Comparison of ENCODE assay signal across 9 cellular contexts in genomic region chr1:175129997-175130648, GRCh38.
A peak's percentile ranks its signal among the peaks of the same experiment; 100 is the strongest.
DNase-seq lines count a peak whose midpoint lies in the region; ATAC-seq and TF ChIP-seq lines count a peak whose summit lies in the region.
"Had no signal": no experiment of that assay in that cellular context is flagged by ENCODE, and none has a peak within 500 bp of the region (broad histone marks: within the 10 kb centered on the region; RNA-seq: fewer than 3 reads in every experiment).

No MANE protein-coding gene starts in this region.

- ATAC-seq in activated CD4-positive, alpha-beta T cell treated with anti-CD3 and anti-CD28 coated beads for 36 hours = no peak
- ATAC-seq in GM21381 (IDR thresholded peaks at IDR 0.05; ENCODE audit: unreplicated experiment) = no peak
- ATAC-seq: activated naive CD8-positive, alpha-beta T cell treated with anti-CD3 and anti-CD28 coated beads, Interleukin-2, amount 50 U/mL, for 24 hours had no signal

- no peak for TF ChIP-seq POLR2A in ovary (IDR thresholded peaks at IDR 0.05)

- H3K4me1 ChIP-seq in ovary (ENCODE audit: insufficient read depth) = peaks cover 2% of the 10 kb centered on the region

- CTCF ChIA-PET in activated CD4-positive, alpha-beta T cell treated with anti-CD3 and anti-CD28 coated beads for 36 hours (lab: Charles Lee) = interaction anchor here (1.0 to 2.9 kb wide), 3 partner anchors 16 to 102 kb away, joined by 3 to 7 read pairs (median 4); no protein-coding TSS in a partner anchor

- H3K4me1 Mint-ChIP-seq in activated CD4-positive, alpha-beta T cell treated with anti-CD3 and anti-CD28 coated beads for 36 hours = no peaks in the 10 kb centered on the region
- H3K4me1 Mint-ChIP-seq: activated naive CD8-positive, alpha-beta T cell treated with anti-CD3 and anti-CD28 coated beads, Interleukin-2, amount 50 U/mL, for 24 hours had no signal

- H3K9me3 Mint-ChIP-seq in activated CD4-positive, alpha-beta T cell treated with anti-CD3 and anti-CD28 coated beads for 36 hours (ENCODE audit: low read depth) = no peaks in the 10 kb centered on the region
- H3K9me3 Mint-ChIP-seq: activated naive CD8-positive, alpha-beta T cell treated with anti-CD3 and anti-CD28 coated beads, Interleukin-2, amount 50 U/mL, for 24 hours had no signal

- no peaks in the 10 kb centered on the region for H3K9me3 ChIP-seq in ovary

- 65 to 71% (median 67%) methylated on average over 5 of the region's 5 CpGs for WGBS in ovary, 3 donors

- no peaks in the 10 kb centered on the region for H3K36me3 ChIP-seq in ovary

- H3K27ac Mint-ChIP-seq in activated CD4-positive, alpha-beta T cell treated with anti-CD3 and anti-CD28 coated beads for 36 hours = no peak overlapping the region
- H3K27ac Mint-ChIP-seq: activated naive CD8-positive, alpha-beta T cell treated with anti-CD3 and anti-CD28 coated beads, Interleukin-2, amount 50 U/mL, for 24 hours had no signal

- no peaks in the 10 kb centered on the region for H3K36me3 Mint-ChIP-seq in activated CD4-positive, alpha-beta T cell treated with anti-CD3 and anti-CD28 coated beads for 36 hours (ENCODE audit: low read depth)

- no peak overlapping the region for H3K27ac ChIP-seq in ovary

- peak; percentile 3 for TF ChIP-seq CTCF in choroid plexus epithelial cell (conservative IDR thresholded peaks at IDR 0.05; ENCODE audit: low read depth, low read length)
- no peak for TF ChIP-seq CTCF in ovary (IDR thresholded peaks at IDR 0.05)

- peaks cover 5% of the 10 kb centered on the region for H3K27me3 Mint-ChIP-seq in activated CD4-positive, alpha-beta T cell treated with anti-CD3 and anti-CD28 coated beads for 36 hours

- no peak for TF ChIP-seq EP300 in ovary (IDR thresholded peaks at IDR 0.05)

- H3K27me3 ChIP-seq in ovary = no peaks in the 10 kb centered on the region

- POLR2A ChIA-PET in activated CD4-positive, alpha-beta T cell treated with anti-CD3 and anti-CD28 coated beads for 36 hours (lab: Charles Lee) = no interaction called here

- intact Hi-C loops in ovary (cut with DNase I) = no loop called here
- intact Hi-C loops in activated CD4-positive, alpha-beta T cell treated with anti-CD3 and anti-CD28 coated beads for 36 hours (cut with DNase I, micrococcal nuclease) = loop anchor here in 1 of 2 experiments (5.0 kb wide), 1 partner anchor 873 kb away; no protein-coding TSS in a partner anchor

- H3K4me3 Mint-ChIP-seq in activated CD4-positive, alpha-beta T cell treated with anti-CD3 and anti-CD28 coated beads for 36 hours = no peak overlapping the region
- H3K4me3 Mint-ChIP-seq: activated naive CD8-positive, alpha-beta T cell treated with anti-CD3 and anti-CD28 coated beads, Interleukin-2, amount 50 U/mL, for 24 hours had no signal

- H3K4me3 ChIP-seq in choroid plexus epithelial cell (ENCODE audit: low read depth, low read length) = no peak overlapping the region
- no peak overlapping the region for H3K4me3 ChIP-seq in ovary

- peak; percentile 53 for DNase-seq in D341Med (ENCODE audit: low spot score)
- DNase-seq in NCI-H187 (lab: John Stamatoyannopoulos, UW) = peak; percentile 22 to 62
- peak; percentile 48 for DNase-seq in choroid plexus epithelial cell (ENCODE audit: low read depth)
- DNase-seq in lung microvascular endothelial cell (ENCODE audit: low read depth in 2 of 2) = peak; percentile 41 to 94
- DNase-seq in ovary = no peak
- no peak for DNase-seq in activated CD4-positive, alpha-beta T cell treated with anti-CD3 and anti-CD28 coated beads for 36 hours
- DNase-seq in GM19240 (ENCODE audit: insufficient read length, low spot score) = no peak
- DNase-seq: activated naive CD8-positive, alpha-beta T cell treated with anti-CD3 and anti-CD28 coated beads, Interleukin-2, amount 50 U/mL, for 24 hours had no signal

Comparison
In these comparisons a context has a peak if more than half of its experiments do, and no peak if none do; other contexts are left out.
1. DNase-seq: peak in D341Med (single experiment), NCI-H187 (2 of 2), choroid plexus epithelial cell (single experiment) and lung microvascular endothelial cell (2 of 2); none in ovary (0 of 5), activated CD4-positive, alpha-beta T cell treated with anti-CD3 and anti-CD28 coated beads for 36 hours (single experiment) and GM19240 (single experiment).